Comparison of ENCODE assay signal across 1 cellular context in genomic region chr22:19854778-19855503, GRCh38.
TF ChIP-seq lines count a peak whose summit lies in the region.

TSS of gene GNB1L (minus strand) at chr22:19854874. CDS start at chr22:19821355, 33,519 bp downstream.
TSS of gene RTL10 (minus strand) at chr22:19854874. CDS start at chr22:19852261, 2,613 bp downstream.

TF ChIP-seq in HepG2, 621 proteins besides CTCF, POLR2A, EP300 and RAD21 (continued from another document and continues in another):
- no peak for TF ChIP-seq FOXP4 (CRISPR knock-in tag; IDR thresholded peaks at IDR 0.05)
- TF ChIP-seq PRPF4 (IDR thresholded peaks at IDR 0.05; ENCODE audit: low read depth, low read length, poor library complexity, severe bottlenecking) = no peak
- TF ChIP-seq NFRKB (IDR thresholded peaks at IDR 0.05) = no peak
- TF ChIP-seq KDM5B (CRISPR knock-in tag; IDR thresholded peaks at IDR 0.05; ENCODE audit: borderline replicate concordance) = peak; percentile 90
- peak; percentile 82; the same call in 1 of the 2 replicates for TF ChIP-seq SP4 (CRISPR knock-in tag; IDR thresholded peaks at IDR 0.05)
- no peak for TF ChIP-seq KDM1A (CRISPR knock-in tag; IDR thresholded peaks at IDR 0.05)
- TF ChIP-seq PAX8 (CRISPR knock-in tag; IDR thresholded peaks at IDR 0.05; ENCODE audit: borderline replicate concordance) = peak; percentile 92; the same call in 1 of the 2 replicates
- no peak for TF ChIP-seq CBX2 (IDR thresholded peaks at IDR 0.05; ENCODE audit: low read depth, low read length)
- TF ChIP-seq CBX2 (CRISPR knock-in tag; IDR thresholded peaks at IDR 0.05; ENCODE audit: low read depth) = peak; percentile 47; the same call in 1 of the 2 replicates
- TF ChIP-seq MYC (CRISPR knock-in tag; IDR thresholded peaks at IDR 0.05; ENCODE audit: borderline replicate concordance) = peak; percentile 96
- TF ChIP-seq MAFG (CRISPR knock-in tag; IDR thresholded peaks at IDR 0.05) = no peak
- TF ChIP-seq SRF (IDR thresholded peaks at IDR 0.05; ENCODE audit: low read depth, low read length) = no peak
- no peak for TF ChIP-seq GABPA (IDR thresholded peaks at IDR 0.05; ENCODE audit: low read depth, low read length)
- TF ChIP-seq GABPA (CRISPR knock-in tag; IDR thresholded peaks at IDR 0.05; ENCODE audit: low read depth) = no peak
- TF ChIP-seq ZNF138 (CRISPR knock-in tag; IDR thresholded peaks at IDR 0.05; ENCODE audit: low read depth) = no peak; the same call in none of the 2 replicates
- TF ChIP-seq TBX3 (IDR thresholded peaks at IDR 0.05; ENCODE audit: borderline replicate concordance) = no peak
- TF ChIP-seq NFKB2 (CRISPR knock-in tag; IDR thresholded peaks at IDR 0.05; ENCODE audit: borderline replicate concordance) = peak; percentile 74
- peak; percentile 59; the same call in 1 of the 2 replicates for TF ChIP-seq ZSCAN22 (CRISPR knock-in tag; IDR thresholded peaks at IDR 0.05)
- peak; percentile 24; the same call in 1 of the 2 replicates for TF ChIP-seq ZBTB10 (CRISPR knock-in tag; IDR thresholded peaks at IDR 0.05; ENCODE audit: borderline replicate concordance)
- peak; percentile 39; the same call in 1 of the 2 replicates for TF ChIP-seq ZNF12 (CRISPR knock-in tag; IDR thresholded peaks at IDR 0.05)
- TF ChIP-seq KLF11 (CRISPR knock-in tag; IDR thresholded peaks at IDR 0.05) = no peak; the same call in 1 of the 2 replicates
- TF ChIP-seq, protein P1, sequence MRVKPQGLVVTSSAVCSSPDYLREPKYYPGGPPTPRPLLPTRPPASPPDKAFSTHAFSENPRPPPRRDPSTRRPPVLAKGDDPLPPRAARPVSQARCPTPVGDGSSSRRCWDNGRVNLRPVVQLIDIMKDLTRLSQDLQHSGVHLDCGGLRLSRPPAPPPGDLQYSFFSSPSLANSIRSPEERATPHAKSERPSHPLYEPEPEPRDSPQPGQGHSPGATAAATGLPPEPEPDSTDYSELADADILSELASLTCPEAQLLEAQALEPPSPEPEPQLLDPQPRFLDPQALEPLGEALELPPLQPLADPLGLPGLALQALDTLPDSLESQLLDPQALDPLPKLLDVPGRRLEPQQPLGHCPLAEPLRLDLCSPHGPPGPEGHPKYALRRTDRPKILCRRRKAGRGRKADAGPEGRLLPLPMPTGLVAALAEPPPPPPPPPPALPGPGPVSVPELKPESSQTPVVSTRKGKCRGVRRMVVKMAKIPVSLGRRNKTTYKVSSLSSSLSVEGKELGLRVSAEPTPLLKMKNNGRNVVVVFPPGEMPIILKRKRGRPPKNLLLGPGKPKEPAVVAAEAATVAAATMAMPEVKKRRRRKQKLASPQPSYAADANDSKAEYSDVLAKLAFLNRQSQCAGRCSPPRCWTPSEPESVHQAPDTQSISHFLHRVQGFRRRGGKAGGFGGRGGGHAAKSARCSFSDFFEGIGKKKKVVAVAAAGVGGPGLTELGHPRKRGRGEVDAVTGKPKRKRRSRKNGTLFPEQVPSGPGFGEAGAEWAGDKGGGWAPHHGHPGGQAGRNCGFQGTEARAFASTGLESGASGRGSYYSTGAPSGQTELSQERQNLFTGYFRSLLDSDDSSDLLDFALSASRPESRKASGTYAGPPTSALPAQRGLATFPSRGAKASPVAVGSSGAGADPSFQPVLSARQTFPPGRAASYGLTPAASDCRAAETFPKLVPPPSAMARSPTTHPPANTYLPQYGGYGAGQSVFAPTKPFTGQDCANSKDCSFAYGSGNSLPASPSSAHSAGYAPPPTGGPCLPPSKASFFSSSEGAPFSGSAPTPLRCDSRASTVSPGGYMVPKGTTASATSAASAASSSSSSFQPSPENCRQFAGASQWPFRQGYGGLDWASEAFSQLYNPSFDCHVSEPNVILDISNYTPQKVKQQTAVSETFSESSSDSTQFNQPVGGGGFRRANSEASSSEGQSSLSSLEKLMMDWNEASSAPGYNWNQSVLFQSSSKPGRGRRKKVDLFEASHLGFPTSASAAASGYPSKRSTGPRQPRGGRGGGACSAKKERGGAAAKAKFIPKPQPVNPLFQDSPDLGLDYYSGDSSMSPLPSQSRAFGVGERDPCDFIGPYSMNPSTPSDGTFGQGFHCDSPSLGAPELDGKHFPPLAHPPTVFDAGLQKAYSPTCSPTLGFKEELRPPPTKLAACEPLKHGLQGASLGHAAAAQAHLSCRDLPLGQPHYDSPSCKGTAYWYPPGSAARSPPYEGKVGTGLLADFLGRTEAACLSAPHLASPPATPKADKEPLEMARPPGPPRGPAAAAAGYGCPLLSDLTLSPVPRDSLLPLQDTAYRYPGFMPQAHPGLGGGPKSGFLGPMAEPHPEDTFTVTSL (CRISPR knock-in tag; IDR thresholded peaks at IDR 0.05; ENCODE audit: borderline replicate concordance) = no peak
- TF ChIP-seq TCF7L2 (IDR thresholded peaks at IDR 0.05; ENCODE audit: low read depth, low read length) = no peak
- TF ChIP-seq JUN (CRISPR knock-in tag; IDR thresholded peaks at IDR 0.05) = no peak
- TF ChIP-seq ZNF235 (CRISPR knock-in tag; IDR thresholded peaks at IDR 0.05; ENCODE audit: borderline replicate concordance) = peak; percentile 90; the same call in 1 of the 2 replicates
- no peak for TF ChIP-seq ZNF33A (CRISPR knock-in tag; IDR thresholded peaks at IDR 0.05; ENCODE audit: borderline replicate concordance)
- no peak; the same call in 1 of the 2 replicates for TF ChIP-seq HOXD1 (CRISPR knock-in tag; IDR thresholded peaks at IDR 0.05)
- peak; percentile 76 for TF ChIP-seq RBM39 (IDR thresholded peaks at IDR 0.05; ENCODE audit: low read depth, low read length, poor library complexity, severe bottlenecking)
- no peak for TF ChIP-seq CEBPB (IDR thresholded peaks at IDR 0.05; ENCODE audit: borderline replicate concordance, low read depth, low read length)
- peak; percentile 89 for TF ChIP-seq TEAD3 (CRISPR knock-in tag; optimal IDR thresholded peaks at IDR 0.05; ENCODE audit: borderline replicate concordance)
- peak; percentile 45; the same call in 1 of the 2 replicates for TF ChIP-seq ZNF317 (CRISPR knock-in tag; IDR thresholded peaks at IDR 0.05)
- TF ChIP-seq ZNF670 (CRISPR knock-in tag; IDR thresholded peaks at IDR 0.05; ENCODE audit: borderline replicate concordance) = 0 out of 2 replicates have a peak, but pooled peaks have one; percentile 41
- no peak for TF ChIP-seq ZBTB49 (CRISPR knock-in tag; IDR thresholded peaks at IDR 0.05; ENCODE audit: borderline replicate concordance)
- TF ChIP-seq JUNB (CRISPR knock-in tag; IDR thresholded peaks at IDR 0.05; ENCODE audit: borderline replicate concordance) = 0 out of 2 replicates have a peak, but pooled peaks have one; percentile 51
- TF ChIP-seq, protein P2, sequence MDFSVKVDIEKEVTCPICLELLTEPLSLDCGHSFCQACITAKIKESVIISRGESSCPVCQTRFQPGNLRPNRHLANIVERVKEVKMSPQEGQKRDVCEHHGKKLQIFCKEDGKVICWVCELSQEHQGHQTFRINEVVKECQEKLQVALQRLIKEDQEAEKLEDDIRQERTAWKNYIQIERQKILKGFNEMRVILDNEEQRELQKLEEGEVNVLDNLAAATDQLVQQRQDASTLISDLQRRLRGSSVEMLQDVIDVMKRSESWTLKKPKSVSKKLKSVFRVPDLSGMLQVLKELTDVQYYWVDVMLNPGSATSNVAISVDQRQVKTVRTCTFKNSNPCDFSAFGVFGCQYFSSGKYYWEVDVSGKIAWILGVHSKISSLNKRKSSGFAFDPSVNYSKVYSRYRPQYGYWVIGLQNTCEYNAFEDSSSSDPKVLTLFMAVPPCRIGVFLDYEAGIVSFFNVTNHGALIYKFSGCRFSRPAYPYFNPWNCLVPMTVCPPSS (IDR thresholded peaks at IDR 0.05) = no peak
- no peak; the same call in 1 of the 2 replicates for TF ChIP-seq RXRA (CRISPR knock-in tag; IDR thresholded peaks at IDR 0.05)
- TF ChIP-seq REL (CRISPR knock-in tag; conservative IDR thresholded peaks at IDR 0.05) = peak; percentile 98
- TF ChIP-seq, protein P3, sequence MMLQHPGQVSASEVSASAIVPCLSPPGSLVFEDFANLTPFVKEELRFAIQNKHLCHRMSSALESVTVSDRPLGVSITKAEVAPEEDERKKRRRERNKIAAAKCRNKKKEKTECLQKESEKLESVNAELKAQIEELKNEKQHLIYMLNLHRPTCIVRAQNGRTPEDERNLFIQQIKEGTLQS (CRISPR knock-in tag; IDR thresholded peaks at IDR 0.05) = 0 out of 2 replicates have a peak, but pooled peaks have one; percentile 4
- TF ChIP-seq ZNF556 (CRISPR knock-in tag; IDR thresholded peaks at IDR 0.05; ENCODE audit: borderline replicate concordance) = no peak
- TF ChIP-seq ZBTB38 (CRISPR knock-in tag; IDR thresholded peaks at IDR 0.05) = peak; percentile 87
- TF ChIP-seq, protein P4, sequence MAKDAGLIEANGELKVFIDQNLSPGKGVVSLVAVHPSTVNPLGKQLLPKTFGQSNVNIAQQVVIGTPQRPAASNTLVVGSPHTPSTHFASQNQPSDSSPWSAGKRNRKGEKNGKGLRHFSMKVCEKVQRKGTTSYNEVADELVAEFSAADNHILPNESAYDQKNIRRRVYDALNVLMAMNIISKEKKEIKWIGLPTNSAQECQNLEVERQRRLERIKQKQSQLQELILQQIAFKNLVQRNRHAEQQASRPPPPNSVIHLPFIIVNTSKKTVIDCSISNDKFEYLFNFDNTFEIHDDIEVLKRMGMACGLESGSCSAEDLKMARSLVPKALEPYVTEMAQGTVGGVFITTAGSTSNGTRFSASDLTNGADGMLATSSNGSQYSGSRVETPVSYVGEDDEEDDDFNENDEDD (CRISPR knock-in tag; IDR thresholded peaks at IDR 0.05; ENCODE audit: borderline replicate concordance) = peak; percentile 95
- no peak for TF ChIP-seq ZBTB4 (CRISPR knock-in tag; IDR thresholded peaks at IDR 0.05; ENCODE audit: borderline replicate concordance)
